ENCODE assay signal across 23 cellular contexts in genomic region chr6:169503556-169503955, GRCh38.
DNase-seq lines count a peak whose midpoint lies in the region; ATAC-seq and FAIRE-seq lines count a peak whose summit lies in the region.
"Had no signal": no experiment of that assay in that cellular context is flagged by ENCODE, and none has a peak within 500 bp of the region (broad histone marks: within the 10 kb centered on the region; RNA-seq: fewer than 3 reads in every experiment).

No MANE protein-coding gene starts in this region.

- 63 to 97% (median 88%) methylated on average over 1 of the region's 1 CpG for WGBS in small intestine, 3 donors

- H3K27me3 ChIP-seq in small intestine (ENCODE audit: control insufficient read depth in 2 of 2, insufficient read depth in 2 of 2, low read length in 2 of 2), result no peaks in the 10 kb centered on the region
- H3K27me3 ChIP-seq: BLaER1 treated with 17β-estradiol and CSF1 and Interleukin-3, amounts not matched to agents 10 nM and 100 nM had no signal

- no peak overlapping the region for H3K27ac ChIP-seq in small intestine (ENCODE audit: low read depth in 1 of 2, low read length in 1 of 2)
- H3K27ac ChIP-seq: BLaER1 treated with 17β-estradiol and CSF1 and Interleukin-3, amounts not matched to agents 10 nM and 100 nM; HL-60 had no signal

- H3K27ac Mint-ChIP-seq in T-helper 17 cell, result peak overlapping the region; percentile 19
- H3K27ac Mint-ChIP-seq: CD4-positive, alpha-beta T cell had no signal

- peak; percentile 80 for DNase-seq in EH (ENCODE audit: low read depth)
- DNase-seq in T-helper 17 cell, result no peak
- peak; percentile 43 for DNase-seq in fibroblast of peridontal ligament (ENCODE audit: extremely low read depth)
- DNase-seq in activated CD4-positive, alpha-beta T cell treated with anti-CD3 and anti-CD28 coated beads for 4 hours, result no peak
- no peak for DNase-seq in small intestine
- DNase-seq: CD4-positive, alpha-beta T cell; NCI-H1092; NCI-H1417 treated with DMSO at 0.1 percent for 48 hours; NCI-H1694 treated with DMSO at 0.1 percent for 48 hours; NCI-H2081; NCI-H2171; NCI-H226; NCI-H510A; NCI-H69; RPMI8226; SHP77 had no signal

- no peaks in the 10 kb centered on the region for H3K36me3 Mint-ChIP-seq in T-helper 17 cell (ENCODE audit: low read depth)

- no peak for FAIRE-seq in small intestine (lab: Jason Lieb, UNC)
- FAIRE-seq: D721Med, H1 had no signal

- no peak overlapping the region for H3K4me3 Mint-ChIP-seq in T-helper 17 cell
- H3K4me3 Mint-ChIP-seq: CD4-positive, alpha-beta T cell had no signal

- H3K4me1 ChIP-seq in small intestine (ENCODE audit: control insufficient read depth in 2 of 2, insufficient read depth in 1 of 2, low read depth in 1 of 2, low read length in 1 of 2), result no peaks in the 10 kb centered on the region
- H3K4me1 ChIP-seq: BLaER1 treated with 17β-estradiol and CSF1 and Interleukin-3, amounts not matched to agents 10 nM and 100 nM had no signal

- no peaks in the 10 kb centered on the region for H3K9me3 ChIP-seq in T-helper 17 cell (ENCODE audit: control insufficient read depth, low read length, poor library complexity, severe bottlenecking)
- H3K9me3 ChIP-seq in small intestine (ENCODE audit: control insufficient read depth, low read depth), result no peaks in the 10 kb centered on the region

- H3K27me3 Mint-ChIP-seq in T-helper 17 cell, result no peaks in the 10 kb centered on the region
- H3K27me3 Mint-ChIP-seq: CD4-positive, alpha-beta T cell had no signal

- no peaks in the 10 kb centered on the region for H3K36me3 ChIP-seq in small intestine (ENCODE audit: control insufficient read depth in 2 of 2, insufficient read depth in 2 of 2, low read length in 2 of 2)

- no peaks in the 10 kb centered on the region for H3K4me1 Mint-ChIP-seq in T-helper 17 cell

- H3K4me3 ChIP-seq in small intestine (ENCODE audit: low read depth in 1 of 2, low read length in 2 of 2), result no peak overlapping the region
- H3K4me3 ChIP-seq: BLaER1 treated with 17β-estradiol and CSF1 and Interleukin-3, amounts not matched to agents 10 nM and 100 nM had no signal

- ATAC-seq in T-helper 17 cell (no peak), GM21526 (IDR thresholded peaks at IDR 0.05; ENCODE audit: low FRiP score, unreplicated experiment) (no peak), HG03378 (IDR thresholded peaks at IDR 0.05; ENCODE audit: unreplicated experiment) (no peak)
- ATAC-seq: HCT116 had no signal

Comparison
In these comparisons a context has a peak if more than half of its experiments do, and no peak if none do; other contexts are left out.
1. DNase-seq: peak in EH (single experiment) and fibroblast of peridontal ligament (single experiment); none in T-helper 17 cell (0 of 3), activated CD4-positive, alpha-beta T cell treated with anti-CD3 and anti-CD28 coated beads for 4 hours (0 of 2) and small intestine (single experiment).